In the genomic region with DNA sequence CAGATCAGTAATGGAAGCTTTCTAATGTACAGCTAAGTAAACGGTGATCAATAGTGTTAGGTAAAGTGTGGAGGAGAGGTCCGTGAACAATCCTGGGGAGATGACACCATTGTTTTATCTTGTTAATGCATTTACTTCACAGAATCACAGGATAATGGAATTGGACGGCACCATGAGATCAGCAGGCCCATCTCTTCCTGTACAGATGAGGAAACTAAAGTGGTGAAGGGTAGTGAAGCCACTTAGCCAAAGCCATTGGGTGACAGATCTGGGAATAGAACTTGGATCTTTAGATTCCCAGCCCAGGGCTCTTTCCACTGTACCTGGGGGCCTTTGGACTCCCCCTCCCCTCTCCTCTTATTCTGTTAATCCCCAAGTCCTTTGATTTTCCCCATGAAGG, we compare ENCODE assay signal across 14 cellular contexts. TPM values are rescaled to one million over a fixed set of nuclear protein-coding genes. Genes with fewer than 3 reads are reported as not detected.
DNase-seq lines count a peak whose midpoint lies in the region; ATAC-seq, FAIRE-seq and TF ChIP-seq lines count a peak whose summit lies in the region.
"Had no signal": no experiment of that assay in that cellular context is flagged by ENCODE, and none has a peak within 500 bp of the region (broad histone marks: within the 10 kb centered on the region; RNA-seq: fewer than 3 reads in every experiment).

No MANE protein-coding gene starts in this region.

- H3K4me3 ChIP-seq in AG04450 (ENCODE audit: low read depth, low read length) (no peak overlapping the region), HUES6 (ENCODE audit: low read depth, low read length) (no peak overlapping the region), K562 (no peak overlapping the region), muscle layer of duodenum (ENCODE audit: low read depth in 1 of 2, low read length in 2 of 2) (no peak overlapping the region), neuronal stem cell (ENCODE audit: low read length in 2 of 2) (no peak overlapping the region)
- H3K4me3 ChIP-seq: GM12878, ovary had no signal

- no peak overlapping the region for H2BK12ac ChIP-seq in neuronal stem cell (ENCODE audit: low read length)

- H2BK5ac ChIP-seq in neuronal stem cell (ENCODE audit: low read length) = no peak overlapping the region

- POLR2A ChIA-PET in AG04450 (lab: Yijun Ruan, JAX) = interaction anchor here (1.0 to 2.7 kb wide), 5 partner anchors 8 to 50 kb away, joined by 3 to 21 read pairs (median 9); a partner anchor contains a TSS
- POLR2A ChIA-PET in K562 (lab: Yijun Ruan, JAX) = interaction anchor here (1.1 to 3.3 kb wide), 5 partner anchors 11 to 157 kb away, joined by 3 to 12 read pairs (median 6); a partner anchor contains a TSS

- TF ChIP-seq CTCF in AG04450 (IDR thresholded peaks at IDR 0.05; ENCODE audit: low read depth, low read length) (no peak), K562 (IDR thresholded peaks at IDR 0.05 in 2 of 3, conservative IDR thresholded peaks at IDR 0.05 in 1 of 3; ENCODE audit: insufficient read depth in 2 of 3, low read depth in 1 of 3, low read length in 3 of 3) (no peak)

- 35% methylated on average over 3 of the region's 3 CpGs for WGBS in K562 (ENCODE audit: insufficient coverage, low coverage, missing lambda C conversion rate)
- WGBS in neuronal stem cell (ENCODE audit: extremely low coverage in 2 of 2, insufficient read length in 2 of 2, insufficient replicate concordance in 1 of 2), 2 donors = no CpG with 5 or more reads among the region's 3 CpGs

- H3K4me2 ChIP-seq in K562 (ENCODE audit: insufficient read depth, low read length) (no peak overlapping the region), neuronal stem cell (ENCODE audit: insufficient read depth, low read length, poor library complexity, severe bottlenecking) (no peak overlapping the region)

- no peaks in the 10 kb centered on the region for H3K36me3 ChIP-seq in HUES6 (ENCODE audit: control insufficient read depth, insufficient read depth, low read length)
- no peaks in the 10 kb centered on the region for H3K36me3 ChIP-seq in K562 (ENCODE audit: control insufficient read depth, insufficient read depth, low read length)
- H3K36me3 ChIP-seq in muscle layer of duodenum (ENCODE audit: control insufficient read depth in 1 of 2, insufficient read depth in 2 of 2, low read length in 2 of 2) = no peaks in the 10 kb centered on the region
- no peaks in the 10 kb centered on the region for H3K36me3 ChIP-seq in neuronal stem cell (replicated peaks in 1 of 2; ENCODE audit: control insufficient read depth in 2 of 2, insufficient read depth in 2 of 2, low read length in 2 of 2)
- H3K36me3 ChIP-seq: ovary had no signal

- H2BK120ac ChIP-seq in neuronal stem cell (ENCODE audit: low read depth, low read length) = no peak overlapping the region

- no peak overlapping the region for H4K91ac ChIP-seq in neuronal stem cell (ENCODE audit: low read depth, low read length, poor library complexity)

- no peak overlapping the region for H3K23ac ChIP-seq in neuronal stem cell (ENCODE audit: low read depth, low read length, poor library complexity)

- H2AK5ac ChIP-seq in neuronal stem cell (ENCODE audit: low read depth, low read length) = no peak overlapping the region

- in situ Hi-C loops in K562 (cut with MboI) = no loop called here

- no peaks in the 10 kb centered on the region for H4K20me1 ChIP-seq in K562 (replicated peaks; ENCODE audit: control insufficient read depth, insufficient read depth, low read length)

- H3K79me2 ChIP-seq in K562 (ENCODE audit: control insufficient read depth, insufficient read depth, low read length) = no peaks in the 10 kb centered on the region

- H3K27me3 ChIP-seq in AG04450 (ENCODE audit: control insufficient read depth, insufficient read depth, low read length) (no peaks in the 10 kb centered on the region), HUES6 (ENCODE audit: control insufficient read depth, insufficient read depth, low read length) (no peaks in the 10 kb centered on the region), K562 (ENCODE audit: control insufficient read depth in 2 of 2, insufficient read depth in 2 of 2, low read length in 2 of 2) (no peaks in the 10 kb centered on the region; a peak in 1 of 5 replicates), muscle layer of duodenum (ENCODE audit: low read depth, low read length) (no peaks in the 10 kb centered on the region), neuronal stem cell (ENCODE audit: control insufficient read depth in 3 of 3, insufficient read depth in 3 of 3, low read depth in 1 of 3, low read length in 3 of 3) (no peaks in the 10 kb centered on the region)
- H3K27me3 ChIP-seq: ovary had no signal

- no peak for ATAC-seq in K562
- ATAC-seq: GM12878 had no signal

- H4K8ac ChIP-seq in neuronal stem cell (ENCODE audit: low read depth, low read length) = no peak overlapping the region

- no peak for TF ChIP-seq EP300 in K562 (IDR thresholded peaks at IDR 0.05; ENCODE audit: low read length)

- CTCF ChIA-PET in AG04450 (lab: Charles Lee) = no interaction called here
- CTCF ChIA-PET in K562 (lab: Yijun Ruan, JAX; ENCODE audit: low intra/inter-chr PET ratio) = no interaction called here

- H3K79me1 ChIP-seq in neuronal stem cell (ENCODE audit: low read depth, low read length) = no peaks in the 10 kb centered on the region

- TF ChIP-seq RAD21 in K562 (CRISPR knock-in tag; conservative IDR thresholded peaks at IDR 0.05 in 1 of 2, IDR thresholded peaks at IDR 0.05 in 1 of 2) = no peak

- no peak for FAIRE-seq in K562 (lab: Jason Lieb, UNC)
- FAIRE-seq: colon, GM12878, RCC 7860 had no signal

- no peak for TF ChIP-seq POLR2A in K562 (conservative IDR thresholded peaks at IDR 0.05)

- peak overlapping the region; percentile 89 for H2AFZ ChIP-seq in K562 (ENCODE audit: low read depth, low read length)
- no peak overlapping the region for H2AFZ ChIP-seq in neuronal stem cell (ENCODE audit: low read length)

- H3K9me3 ChIP-seq in AG04450 (ENCODE audit: control insufficient read depth, insufficient read depth, low read length) (no peaks in the 10 kb centered on the region), HUES6 (ENCODE audit: control insufficient read depth, insufficient read depth, low read depth, low read length) (no peaks in the 10 kb centered on the region), K562 (replicated peaks; ENCODE audit: control insufficient read depth, insufficient read depth, low read depth, low read length) (no peaks in the 10 kb centered on the region), muscle layer of duodenum (ENCODE audit: control insufficient read depth in 1 of 2, low read length in 2 of 2) (no peaks in the 10 kb centered on the region), neuronal stem cell (replicated peaks in 1 of 2; ENCODE audit: control insufficient read depth in 2 of 2, insufficient read depth in 1 of 2, low read depth in 1 of 2, low read length in 2 of 2) (no peaks in the 10 kb centered on the region)
- H3K9me3 ChIP-seq: ovary had no signal

- no peak overlapping the region for H3K18ac ChIP-seq in neuronal stem cell (ENCODE audit: low read length)

- no peak overlapping the region for H3K14ac ChIP-seq in neuronal stem cell (ENCODE audit: low read length)

- H3K4me1 ChIP-seq in HUES6 (ENCODE audit: control insufficient read depth, insufficient read depth, low read length) (peaks cover 43% of the 10 kb centered on the region), K562 (replicated peaks in 1 of 2; ENCODE audit: control insufficient read depth in 2 of 2, insufficient read depth in 2 of 2, low read length in 2 of 2) (peaks cover 36 to 48% of the 10 kb centered on the region in 2 experiments), muscle layer of duodenum (ENCODE audit: control insufficient read depth in 1 of 2, insufficient read depth in 2 of 2, low read length in 2 of 2) (peaks cover 18 to 23% of the 10 kb centered on the region in 2 donors), neuronal stem cell (ENCODE audit: control insufficient read depth in 2 of 2, insufficient read depth in 1 of 2, low read depth in 1 of 2, low read length in 2 of 2) (peaks cover 15 to 22% of the 10 kb centered on the region in 2 donors)

- H3K9ac ChIP-seq in HUES6 (ENCODE audit: low read length) (no peak overlapping the region), K562 (ENCODE audit: insufficient read depth in 1 of 2, low read depth in 2 of 2, low read length in 2 of 2) (no peak overlapping the region), neuronal stem cell (ENCODE audit: low read depth, low read length, poor library complexity) (no peak overlapping the region)

- no TSS peak for BruUV-seq in K562 (replicated peaks; lab: Mats Ljungman, UMichigan)

- no peaks in the 10 kb centered on the region for H3K9me1 ChIP-seq in K562 (ENCODE audit: control insufficient read depth, insufficient read depth, low read length)

- DNase-seq in AG04450 (ENCODE audit: low read depth, low spot score) (no peak), K562 (ENCODE audit: extremely low read depth in 1 of 4, low spot score in 3 of 4) (no peak), neuronal stem cell (ENCODE audit: low spot score) (no peak), NCI-H748 treated with DMSO at 0.1 percent for 48 hours (lab: John Stamatoyannopoulos, UW) (no peak), AG20443 (ENCODE audit: low spot score) (no peak), globus pallidus (ENCODE audit: low spot score) (no peak)
- DNase-seq: activated gamma-delta T cell, NCI-H510A treated with DMSO at 0.1 percent for 48 hours, ovary had no signal

- intact Hi-C loops in K562 (cut with micrococcal nuclease) = no loop called here

- H3K27ac ChIP-seq in AG04450 (ENCODE audit: low read depth, low read length) = peak overlapping the region; percentile 100
- H3K27ac ChIP-seq in HUES6 (ENCODE audit: low read depth, low read length) = peak overlapping the region; percentile 82; the same call in 1 of the 2 replicates
- H3K27ac ChIP-seq in K562 (ENCODE audit: extremely low read depth, low read depth, low read length) = peak overlapping the region; percentile 92; the same call in 1 of the 3 replicates
- H3K27ac ChIP-seq in muscle layer of duodenum (ENCODE audit: low read length) = peak overlapping the region; percentile 90
- H3K27ac ChIP-seq in neuronal stem cell (replicated peaks; ENCODE audit: low read length) = no peak overlapping the region

- H3K4ac ChIP-seq in neuronal stem cell (ENCODE audit: low read length) = no peak overlapping the region

- no peak overlapping the region for H2BK15ac ChIP-seq in neuronal stem cell (ENCODE audit: low read length)

RNA-seq across cellular contexts. Expression of a gene that starts 26.2 kb away (rescaled TPM):
- 85.2 and 98.7 TPM in 2 replicates for polyA plus RNA-seq in AG04450 (2011; rRNA removed)
- 59.6 and 80.4 TPM in 2 replicates for polyA minus RNA-seq in AG04450 (2011; rRNA and poly(A)+ RNA removed)
- total RNA-seq in K562 (2011; cell fraction: chromatin; rRNA removed; ENCODE audit: low replicate concordance) = 15.2 and 21.4 TPM in 2 replicates
- total RNA-seq in K562 (2011; cell fraction: nucleolus; rRNA removed) = 22.4 and 29.0 TPM in 2 replicates
- 21.0 and 27.1 TPM in 2 replicates for total RNA-seq in K562 (2011; cell fraction: nucleoplasm; rRNA removed)
- total RNA-seq in K562 (2014; rRNA removed) = 18.7 and 24.7 TPM in 2 replicates
- total RNA-seq in K562 (2014; rRNA removed; fragmentation: Illumina TruSeq; extraction: Trizol) = 8.0 and 8.2 TPM in 2 replicates
- 13.0 and 15.1 TPM in 2 replicates for total RNA-seq in K562 (2015; rRNA removed; fragmentation: Illumina TruSeq; extraction: Trizol)
- total RNA-seq in K562 (2021) = 23.4 and 24.1 TPM in 2 replicates
- 8.8 and 11.5 TPM in 2 replicates for polyA plus RNA-seq in K562 (2011; rRNA removed)
- polyA plus RNA-seq in K562 (2011; cell fraction: cytosol; rRNA removed) = 9.9 and 20.6 TPM in 2 replicates
- polyA plus RNA-seq in K562 (2011; cell fraction: nucleus; rRNA removed) = 25.7 and 32.6 TPM in 2 replicates
- polyA plus RNA-seq in K562 (2012) = 30.7 and 77.8 TPM in 2 replicates
- polyA plus RNA-seq in K562 (2014; fragmentation: Illumina TruSeq; extraction: Trizol) = 11.4 and 12.5 TPM in 2 replicates
- 1 to 10 TPM; 1.5 to 1.7 TPM for polyA plus RNA-seq in K562 (2014; fragmentation: Nextera tagmentation; extraction: Ambion mirVana)
- 26.0 and 30.0 TPM in 2 replicates for polyA plus RNA-seq in K562 (2014; rRNA removed)
- 3.8 and 6.5 TPM in 2 replicates for polyA minus RNA-seq in K562 (2011; rRNA and poly(A)+ RNA removed)
- 5.3 and 6.8 TPM in 2 replicates for polyA minus RNA-seq in K562 (2011; cell fraction: cytosol; rRNA and poly(A)+ RNA removed)
- polyA minus RNA-seq in K562 (2011; cell fraction: nucleus; rRNA and poly(A)+ RNA removed) = 9.7 and 12.9 TPM in 2 replicates
- 11.0 TPM for polyA plus RNA-seq in neuronal stem cell (2013, experiment 1 of 2)
- 10.9 TPM for polyA plus RNA-seq in neuronal stem cell (2013, experiment 2 of 2)

RNA-seq across cellular contexts. Expression of a gene that starts 28.1 kb away (rescaled TPM):
- polyA plus RNA-seq in AG04450 (2011; rRNA removed) = 155 and 156 TPM in 2 replicates
- 96.0 and 99.8 TPM in 2 replicates for polyA minus RNA-seq in AG04450 (2011; rRNA and poly(A)+ RNA removed)
- 164 and 277 TPM in 2 replicates for total RNA-seq in K562 (2011; cell fraction: chromatin; rRNA removed; ENCODE audit: low replicate concordance)
- total RNA-seq in K562 (2011; cell fraction: nucleolus; rRNA removed) = 152 and 165 TPM in 2 replicates
- 155 and 194 TPM in 2 replicates for total RNA-seq in K562 (2011; cell fraction: nucleoplasm; rRNA removed)
- 118 and 131 TPM in 2 replicates for total RNA-seq in K562 (2014; rRNA removed)
- total RNA-seq in K562 (2014; rRNA removed; fragmentation: Illumina TruSeq; extraction: Trizol) = 84.7 and 84.8 TPM in 2 replicates
- 101 and 102 TPM in 2 replicates for total RNA-seq in K562 (2015; rRNA removed; fragmentation: Illumina TruSeq; extraction: Trizol)
- 124 and 127 TPM in 2 replicates for total RNA-seq in K562 (2021)
- 131 and 154 TPM in 2 replicates for polyA plus RNA-seq in K562 (2011; rRNA removed)
- 144 and 149 TPM in 2 replicates for polyA plus RNA-seq in K562 (2011; cell fraction: cytosol; rRNA removed)
- polyA plus RNA-seq in K562 (2011; cell fraction: nucleus; rRNA removed) = 209 and 233 TPM in 2 replicates
- polyA plus RNA-seq in K562 (2012) = 135 and 272 TPM in 2 replicates
- 138 and 144 TPM in 2 replicates for polyA plus RNA-seq in K562 (2014; fragmentation: Illumina TruSeq; extraction: Trizol)
- polyA plus RNA-seq in K562 (2014; fragmentation: Nextera tagmentation; extraction: Ambion mirVana) = 10 to 100 TPM; 11.7 to 12.0 TPM
- 149 and 174 TPM in 2 replicates for polyA plus RNA-seq in K562 (2014; rRNA removed)
- polyA minus RNA-seq in K562 (2011; rRNA and poly(A)+ RNA removed) = 122 and 132 TPM in 2 replicates
- polyA minus RNA-seq in K562 (2011; cell fraction: cytosol; rRNA and poly(A)+ RNA removed) = 72.2 and 76.2 TPM in 2 replicates
- 38.5 and 58.5 TPM in 2 replicates for polyA minus RNA-seq in K562 (2011; cell fraction: nucleus; rRNA and poly(A)+ RNA removed)
- polyA plus RNA-seq in neuronal stem cell (2013, experiment 1 of 2) = 107 TPM
- 102 TPM for polyA plus RNA-seq in neuronal stem cell (2013, experiment 2 of 2)

RNA-seq across cellular contexts. Expression of a gene that starts 50.4 kb away (rescaled TPM):
- polyA plus RNA-seq in AG04450 (2011; rRNA removed) = 1,457 and 1,715 TPM in 2 replicates
- 1,694 and 2,026 TPM in 2 replicates for polyA minus RNA-seq in AG04450 (2011; rRNA and poly(A)+ RNA removed)
- total RNA-seq in K562 (2011; cell fraction: chromatin; rRNA removed; ENCODE audit: low replicate concordance) = 127 and 264 TPM in 2 replicates
- total RNA-seq in K562 (2011; cell fraction: nucleolus; rRNA removed) = 272 and 276 TPM in 2 replicates
- total RNA-seq in K562 (2011; cell fraction: nucleoplasm; rRNA removed) = 270 and 313 TPM in 2 replicates
- total RNA-seq in K562 (2014; rRNA removed) = 1,062 and 1,409 TPM in 2 replicates
- total RNA-seq in K562 (2014; rRNA removed; fragmentation: Illumina TruSeq; extraction: Trizol) = 863 and 971 TPM in 2 replicates
- 1,443 and 1,478 TPM in 2 replicates for total RNA-seq in K562 (2015; rRNA removed; fragmentation: Illumina TruSeq; extraction: Trizol)
- 1,495 and 1,529 TPM in 2 replicates for total RNA-seq in K562 (2021)
- polyA plus RNA-seq in K562 (2011; rRNA removed) = 2,369 and 2,705 TPM in 2 replicates
- polyA plus RNA-seq in K562 (2011; cell fraction: cytosol; rRNA removed) = 2,776 and 3,265 TPM in 2 replicates
- 619 and 708 TPM in 2 replicates for polyA plus RNA-seq in K562 (2011; cell fraction: nucleus; rRNA removed)
- 1,523 and 1,878 TPM in 2 replicates for polyA plus RNA-seq in K562 (2012)
- polyA plus RNA-seq in K562 (2014; fragmentation: Illumina TruSeq; extraction: Trizol) = 2,541 and 2,870 TPM in 2 replicates
- 1,000 to 10,000 TPM; 1,106 to 1,864 TPM for polyA plus RNA-seq in K562 (2014; fragmentation: Nextera tagmentation; extraction: Ambion mirVana)
- polyA plus RNA-seq in K562 (2014; rRNA removed) = 1,462 and 1,903 TPM in 2 replicates
- polyA minus RNA-seq in K562 (2011; rRNA and poly(A)+ RNA removed) = 1,764 and 2,070 TPM in 2 replicates
- 880 and 960 TPM in 2 replicates for polyA minus RNA-seq in K562 (2011; cell fraction: cytosol; rRNA and poly(A)+ RNA removed)
- polyA minus RNA-seq in K562 (2011; cell fraction: nucleus; rRNA and poly(A)+ RNA removed) = 140 and 261 TPM in 2 replicates
- 2,147 TPM for polyA plus RNA-seq in neuronal stem cell (2013, experiment 1 of 2)
- polyA plus RNA-seq in neuronal stem cell (2013, experiment 2 of 2) = 2,146 TPM

RNA-seq across cellular contexts. Expression of a gene that starts 53.5 kb away (rescaled TPM):
- polyA plus RNA-seq in AG04450 (2011; rRNA removed) (4.1 and 6.8 TPM in 2 replicates), K562 (2011; rRNA removed) (21.5 and 55.8 TPM in 2 replicates), K562 (2014; fragmentation: Illumina TruSeq; extraction: Trizol) (72.9 and 95.4 TPM in 2 replicates), K562 (2014; fragmentation: Nextera tagmentation; extraction: Ambion mirVana) (1 to 10 TPM; 8.2 to 8.8 TPM), K562 (2014; rRNA removed) (31.3 and 35.0 TPM in 2 replicates)
- polyA minus RNA-seq in AG04450 (2011; rRNA and poly(A)+ RNA removed) = 9.0 and 9.5 TPM in 2 replicates
- total RNA-seq in K562 (2011; cell fraction: chromatin; rRNA removed; ENCODE audit: low replicate concordance) = 79.5 and 80.7 TPM in 2 replicates
- total RNA-seq in K562 (2011; cell fraction: nucleolus; rRNA removed) = 47.5 and 50.5 TPM in 2 replicates
- 62.0 and 85.1 TPM in 2 replicates for total RNA-seq in K562 (2011; cell fraction: nucleoplasm; rRNA removed)
- total RNA-seq in K562 (2014; rRNA removed) (15.7 and 24.3 TPM in 2 replicates), K562 (2014; rRNA removed; fragmentation: Illumina TruSeq; extraction: Trizol) (20.0 and 25.5 TPM in 2 replicates), K562 (2015; rRNA removed; fragmentation: Illumina TruSeq; extraction: Trizol) (15.6 and 18.2 TPM in 2 replicates), K562 (2021) (96.8 and 114 TPM in 2 replicates)
- 28.0 and 35.1 TPM in 2 replicates for polyA plus RNA-seq in K562 (2011; cell fraction: cytosol; rRNA removed)
- 105 and 141 TPM in 2 replicates for polyA plus RNA-seq in K562 (2011; cell fraction: nucleus; rRNA removed)
- 68.1 and 105 TPM in 2 replicates for polyA plus RNA-seq in K562 (2012)
- polyA minus RNA-seq in K562 (2011; rRNA and poly(A)+ RNA removed) = 24.0 and 34.6 TPM in 2 replicates
- polyA minus RNA-seq in K562 (2011; cell fraction: cytosol; rRNA and poly(A)+ RNA removed) = 56.9 and 94.9 TPM in 2 replicates
- 16.4 and 27.8 TPM in 2 replicates for polyA minus RNA-seq in K562 (2011; cell fraction: nucleus; rRNA and poly(A)+ RNA removed)
- 50.3 TPM for polyA plus RNA-seq in neuronal stem cell (2013, experiment 1 of 2)
- 51.5 TPM for polyA plus RNA-seq in neuronal stem cell (2013, experiment 2 of 2)
